ENCODE assay signal across 8 cellular contexts in genomic region chr15:98428253-98428989, GRCh38.
DNase-seq lines count a peak whose midpoint lies in the region; ATAC-seq and TF ChIP-seq lines count a peak whose summit lies in the region.

No MANE protein-coding gene starts in this region.

- H3K4me2 ChIP-seq in DOHH2 (ENCODE audit: low read length) (no peak overlapping the region), Karpas-422 (ENCODE audit: low read depth, low read length, poor library complexity, severe bottlenecking) (no peak overlapping the region)

- H3K4me1 ChIP-seq in DOHH2 (ENCODE audit: control insufficient read depth, low read length) (no peaks in the 10 kb centered on the region), Karpas-422 (ENCODE audit: low read length) (no peaks in the 10 kb centered on the region)

- TF ChIP-seq CTCF in DOHH2 (IDR thresholded peaks at IDR 0.05; ENCODE audit: low read depth, low read length, poor library complexity, severe bottlenecking), result peak; percentile 42
- TF ChIP-seq CTCF in astrocyte of the spinal cord (IDR thresholded peaks at IDR 0.05; ENCODE audit: low read depth, low read length), result peak; percentile 74

- peaks cover 79% of the 10 kb centered on the region for H3K27me3 Mint-ChIP-seq in T-helper 17 cell

- H3K9me3 ChIP-seq in DOHH2 (ENCODE audit: control insufficient read depth, insufficient read depth, low read length), result no peaks in the 10 kb centered on the region
- no peaks in the 10 kb centered on the region for H3K9me3 ChIP-seq in T-helper 17 cell (ENCODE audit: control insufficient read depth, low read length, poor library complexity, severe bottlenecking)
- H3K9me3 ChIP-seq in Karpas-422 (ENCODE audit: low read length), result no peaks in the 10 kb centered on the region

- H3K4me3 ChIP-seq in DOHH2 (ENCODE audit: low read length) (no peak overlapping the region), astrocyte of the spinal cord (ENCODE audit: low read depth, low read length) (peak overlapping the region; percentile 29), skeletal muscle cell (ENCODE audit: low read depth, low read length) (peak overlapping the region; percentile 45), Karpas-422 (ENCODE audit: low read length) (no peak overlapping the region)

- H3F3A ChIP-seq in DOHH2 (ENCODE audit: control insufficient read depth, insufficient read depth), result no peaks in the 10 kb centered on the region

- no peaks in the 10 kb centered on the region for H3K79me2 ChIP-seq in DOHH2 (ENCODE audit: control insufficient read depth, low read length)
- H3K79me2 ChIP-seq in Karpas-422 (ENCODE audit: low read length), result no peaks in the 10 kb centered on the region

- H3K4me3 Mint-ChIP-seq in T-helper 17 cell, result peak overlapping the region; percentile 67

- H3K27me3 ChIP-seq in DOHH2 (ENCODE audit: control insufficient read depth, low read length) (no peaks in the 10 kb centered on the region), Karpas-422 (ENCODE audit: low read length) (no peaks in the 10 kb centered on the region)

- no peak overlapping the region for H3K27ac Mint-ChIP-seq in T-helper 17 cell

- H2AFZ ChIP-seq in Karpas-422 (ENCODE audit: low read length), result no peak overlapping the region

- peaks cover 4% of the 10 kb centered on the region for H3K36me3 Mint-ChIP-seq in T-helper 17 cell (ENCODE audit: low read depth)

- H3K9ac ChIP-seq in Karpas-422 (ENCODE audit: low read length), result no peak overlapping the region

- H3K4me1 Mint-ChIP-seq in T-helper 17 cell, result peaks cover 2% of the 10 kb centered on the region

- peak; percentile 5 for DNase-seq in HT-29 (ENCODE audit: low spot score)
- peak; percentile 33 to 52 (median 38) for DNase-seq in T-helper 17 cell
- peak; percentile 61 for DNase-seq in astrocyte of the spinal cord (ENCODE audit: low read depth, low spot score)
- peak; percentile 19 for DNase-seq in iPS DF 4.7 (ENCODE audit: extremely low read depth, low spot score)
- DNase-seq in skeletal muscle cell (ENCODE audit: low read depth), result no peak
- no peak for DNase-seq in Karpas-422

- H3K27ac ChIP-seq in DOHH2 (ENCODE audit: low read depth, low read length) (no peak overlapping the region), Karpas-422 (ENCODE audit: low read length) (no peak overlapping the region)

- peak; percentile 96 for ATAC-seq in GM21423 (IDR thresholded peaks at IDR 0.05; ENCODE audit: unreplicated experiment)
- peak; percentile 76 for ATAC-seq in T-helper 17 cell

- H4K20me1 ChIP-seq in DOHH2 (ENCODE audit: control insufficient read depth, insufficient read depth, low read depth, low read length) (no peaks in the 10 kb centered on the region), Karpas-422 (ENCODE audit: insufficient read depth, low read depth, low read length) (no peaks in the 10 kb centered on the region)

- H3K36me3 ChIP-seq in DOHH2 (ENCODE audit: control insufficient read depth, low read length) (no peaks in the 10 kb centered on the region), Karpas-422 (ENCODE audit: insufficient read depth, low read length) (no peaks in the 10 kb centered on the region)

- no peaks in the 10 kb centered on the region for H3K9me2 ChIP-seq in DOHH2 (replicated peaks; ENCODE audit: control insufficient read depth, low read length)
- H3K9me2 ChIP-seq in Karpas-422 (replicated peaks; ENCODE audit: insufficient read depth, low read length), result no peaks in the 10 kb centered on the region

- in situ Hi-C loops in astrocyte of the spinal cord (cut with HindIII; ENCODE audit: low sequenced_read_pairs), result no loop called here

Comparison
In these comparisons a context has a peak if more than half of its experiments do, and no peak if none do; other contexts are left out.
1. H3K4me3 ChIP-seq: peak in astrocyte of the spinal cord (single experiment) and skeletal muscle cell (single experiment); none in DOHH2 (single experiment) and Karpas-422 (single experiment).
2. DNase-seq: peak in HT-29 (single experiment), T-helper 17 cell (3 of 3), astrocyte of the spinal cord (single experiment) and iPS DF 4.7 (single experiment); none in skeletal muscle cell (single experiment) and Karpas-422 (single experiment).